In the genomic region with DNA sequence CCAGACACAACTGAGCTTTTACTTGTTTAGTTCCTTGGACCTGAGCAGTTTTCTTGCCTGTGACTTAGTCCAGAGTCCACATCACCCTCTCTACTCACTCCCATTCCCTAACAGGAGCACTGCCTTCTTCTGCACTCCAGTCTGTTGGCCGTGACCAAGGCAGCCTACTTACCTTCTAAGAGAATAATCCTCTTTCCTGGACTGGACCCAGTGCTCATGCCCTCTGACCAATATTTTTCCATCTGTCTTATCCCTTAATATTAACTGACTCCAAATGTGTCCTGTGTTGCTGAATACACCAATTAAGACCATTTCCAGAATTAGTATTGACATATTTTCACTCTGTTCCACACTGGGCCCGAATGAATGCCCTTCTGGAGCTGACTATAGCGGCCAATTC, we compare ENCODE assay signal across 1 cellular context.
TF ChIP-seq lines count a peak whose summit lies in the region.

No MANE protein-coding gene starts in this region.

TF ChIP-seq in GM23338, 12 proteins besides CTCF, POLR2A, EP300 and RAD21 (continued from another document):
- TF ChIP-seq, protein P1, sequence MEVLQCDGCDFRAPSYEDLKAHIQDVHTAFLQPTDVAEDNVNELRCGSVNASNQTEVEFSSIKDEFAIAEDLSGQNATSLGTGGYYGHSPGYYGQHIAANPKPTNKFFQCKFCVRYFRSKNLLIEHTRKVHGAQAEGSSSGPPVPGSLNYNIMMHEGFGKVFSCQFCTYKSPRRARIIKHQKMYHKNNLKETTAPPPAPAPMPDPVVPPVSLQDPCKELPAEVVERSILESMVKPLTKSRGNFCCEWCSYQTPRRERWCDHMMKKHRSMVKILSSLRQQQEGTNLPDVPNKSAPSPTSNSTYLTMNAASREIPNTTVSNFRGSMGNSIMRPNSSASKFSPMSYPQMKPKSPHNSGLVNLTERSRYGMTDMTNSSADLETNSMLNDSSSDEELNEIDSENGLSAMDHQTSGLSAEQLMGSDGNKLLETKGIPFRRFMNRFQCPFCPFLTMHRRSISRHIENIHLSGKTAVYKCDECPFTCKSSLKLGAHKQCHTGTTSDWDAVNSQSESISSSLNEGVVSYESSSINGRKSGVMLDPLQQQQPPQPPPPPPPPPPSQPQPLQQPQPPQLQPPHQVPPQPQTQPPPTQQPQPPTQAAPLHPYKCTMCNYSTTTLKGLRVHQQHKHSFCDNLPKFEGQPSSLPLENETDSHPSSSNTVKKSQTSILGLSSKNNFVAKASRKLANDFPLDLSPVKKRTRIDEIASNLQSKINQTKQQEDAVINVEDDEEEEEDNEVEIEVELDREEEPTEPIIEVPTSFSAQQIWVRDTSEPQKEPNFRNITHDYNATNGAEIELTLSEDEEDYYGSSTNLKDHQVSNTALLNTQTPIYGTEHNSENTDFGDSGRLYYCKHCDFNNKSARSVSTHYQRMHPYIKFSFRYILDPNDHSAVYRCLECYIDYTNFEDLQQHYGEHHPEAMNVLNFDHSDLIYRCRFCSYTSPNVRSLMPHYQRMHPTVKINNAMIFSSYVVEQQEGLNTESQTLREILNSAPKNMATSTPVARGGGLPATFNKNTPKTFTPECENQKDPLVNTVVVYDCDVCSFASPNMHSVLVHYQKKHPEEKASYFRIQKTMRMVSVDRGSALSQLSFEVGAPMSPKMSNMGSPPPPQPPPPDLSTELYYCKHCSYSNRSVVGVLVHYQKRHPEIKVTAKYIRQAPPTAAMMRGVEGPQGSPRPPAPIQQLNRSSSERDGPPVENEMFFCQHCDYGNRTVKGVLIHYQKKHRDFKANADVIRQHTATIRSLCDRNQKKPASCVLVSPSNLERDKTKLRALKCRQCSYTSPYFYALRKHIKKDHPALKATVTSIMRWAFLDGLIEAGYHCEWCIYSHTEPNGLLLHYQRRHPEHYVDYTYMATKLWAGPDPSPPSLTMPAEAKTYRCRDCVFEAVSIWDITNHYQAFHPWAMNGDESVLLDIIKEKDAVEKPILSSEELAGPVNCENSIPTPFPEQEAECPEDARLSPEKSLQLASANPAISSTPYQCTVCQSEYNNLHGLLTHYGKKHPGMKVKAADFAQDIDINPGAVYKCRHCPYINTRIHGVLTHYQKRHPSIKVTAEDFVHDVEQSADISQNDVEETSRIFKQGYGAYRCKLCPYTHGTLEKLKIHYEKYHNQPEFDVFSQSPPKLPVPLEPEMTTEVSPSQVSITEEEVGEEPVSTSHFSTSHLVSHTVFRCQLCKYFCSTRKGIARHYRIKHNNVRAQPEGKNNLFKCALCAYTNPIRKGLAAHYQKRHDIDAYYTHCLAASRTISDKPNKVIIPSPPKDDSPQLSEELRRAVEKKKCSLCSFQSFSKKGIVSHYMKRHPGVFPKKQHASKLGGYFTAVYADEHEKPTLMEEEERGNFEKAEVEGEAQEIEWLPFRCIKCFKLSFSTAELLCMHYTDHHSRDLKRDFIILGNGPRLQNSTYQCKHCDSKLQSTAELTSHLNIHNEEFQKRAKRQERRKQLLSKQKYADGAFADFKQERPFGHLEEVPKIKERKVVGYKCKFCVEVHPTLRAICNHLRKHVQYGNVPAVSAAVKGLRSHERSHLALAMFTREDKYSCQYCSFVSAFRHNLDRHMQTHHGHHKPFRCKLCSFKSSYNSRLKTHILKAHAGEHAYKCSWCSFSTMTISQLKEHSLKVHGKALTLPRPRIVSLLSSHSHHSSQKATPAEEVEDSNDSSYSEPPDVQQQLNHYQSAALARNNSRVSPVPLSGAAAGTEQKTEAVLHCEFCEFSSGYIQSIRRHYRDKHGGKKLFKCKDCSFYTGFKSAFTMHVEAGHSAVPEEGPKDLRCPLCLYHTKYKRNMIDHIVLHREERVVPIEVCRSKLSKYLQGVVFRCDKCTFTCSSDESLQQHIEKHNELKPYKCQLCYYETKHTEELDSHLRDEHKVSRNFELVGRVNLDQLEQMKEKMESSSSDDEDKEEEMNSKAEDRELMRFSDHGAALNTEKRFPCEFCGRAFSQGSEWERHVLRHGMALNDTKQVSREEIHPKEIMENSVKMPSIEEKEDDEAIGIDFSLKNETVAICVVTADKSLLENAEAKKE (CRISPR knock-in tag; IDR thresholded peaks at IDR 0.05) = no peak
- no peak for TF ChIP-seq POLR2AphosphoS5 (IDR thresholded peaks at IDR 0.05; ENCODE audit: low read depth)
- TF ChIP-seq, protein P2, sequence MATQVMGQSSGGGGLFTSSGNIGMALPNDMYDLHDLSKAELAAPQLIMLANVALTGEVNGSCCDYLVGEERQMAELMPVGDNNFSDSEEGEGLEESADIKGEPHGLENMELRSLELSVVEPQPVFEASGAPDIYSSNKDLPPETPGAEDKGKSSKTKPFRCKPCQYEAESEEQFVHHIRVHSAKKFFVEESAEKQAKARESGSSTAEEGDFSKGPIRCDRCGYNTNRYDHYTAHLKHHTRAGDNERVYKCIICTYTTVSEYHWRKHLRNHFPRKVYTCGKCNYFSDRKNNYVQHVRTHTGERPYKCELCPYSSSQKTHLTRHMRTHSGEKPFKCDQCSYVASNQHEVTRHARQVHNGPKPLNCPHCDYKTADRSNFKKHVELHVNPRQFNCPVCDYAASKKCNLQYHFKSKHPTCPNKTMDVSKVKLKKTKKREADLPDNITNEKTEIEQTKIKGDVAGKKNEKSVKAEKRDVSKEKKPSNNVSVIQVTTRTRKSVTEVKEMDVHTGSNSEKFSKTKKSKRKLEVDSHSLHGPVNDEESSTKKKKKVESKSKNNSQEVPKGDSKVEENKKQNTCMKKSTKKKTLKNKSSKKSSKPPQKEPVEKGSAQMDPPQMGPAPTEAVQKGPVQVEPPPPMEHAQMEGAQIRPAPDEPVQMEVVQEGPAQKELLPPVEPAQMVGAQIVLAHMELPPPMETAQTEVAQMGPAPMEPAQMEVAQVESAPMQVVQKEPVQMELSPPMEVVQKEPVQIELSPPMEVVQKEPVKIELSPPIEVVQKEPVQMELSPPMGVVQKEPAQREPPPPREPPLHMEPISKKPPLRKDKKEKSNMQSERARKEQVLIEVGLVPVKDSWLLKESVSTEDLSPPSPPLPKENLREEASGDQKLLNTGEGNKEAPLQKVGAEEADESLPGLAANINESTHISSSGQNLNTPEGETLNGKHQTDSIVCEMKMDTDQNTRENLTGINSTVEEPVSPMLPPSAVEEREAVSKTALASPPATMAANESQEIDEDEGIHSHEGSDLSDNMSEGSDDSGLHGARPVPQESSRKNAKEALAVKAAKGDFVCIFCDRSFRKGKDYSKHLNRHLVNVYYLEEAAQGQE (IDR thresholded peaks at IDR 0.05; ENCODE audit: unreplicated experiment) = no peak
- TF ChIP-seq JUNB (IDR thresholded peaks at IDR 0.05; ENCODE audit: unreplicated experiment) = no peak
